27 cellular contexts compared by ENCODE assay signal in the genomic region with DNA sequence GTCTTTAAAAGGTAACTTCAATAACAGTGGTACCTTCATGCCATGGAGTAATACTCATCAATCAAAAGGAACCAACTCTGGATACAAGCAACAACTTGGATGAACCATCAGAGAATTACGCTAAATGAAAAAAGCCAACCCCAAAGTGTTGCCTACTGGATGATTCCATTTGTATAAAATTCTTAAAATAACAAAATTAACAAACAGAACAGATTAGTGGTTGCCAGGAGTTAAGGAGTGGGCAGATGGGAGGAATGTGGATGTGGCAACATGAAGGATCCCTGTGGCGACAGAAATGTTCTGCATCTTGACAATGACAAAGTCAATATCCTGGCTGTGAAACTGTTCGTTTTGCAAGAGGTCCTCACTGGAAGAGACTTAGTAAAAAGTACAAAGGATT. TPM values are rescaled to one million over a fixed set of nuclear protein-coding genes. Genes with fewer than 3 reads are reported as not detected.
DNase-seq lines count a peak whose midpoint lies in the region; ATAC-seq, FAIRE-seq and TF ChIP-seq lines count a peak whose summit lies in the region.
"Had no signal": no experiment of that assay in that cellular context is flagged by ENCODE, and none has a peak within 500 bp of the region (broad histone marks: within the 10 kb centered on the region; RNA-seq: fewer than 3 reads in every experiment).

No MANE protein-coding gene starts in this region.

- in situ Hi-C loops in mammary epithelial cell (cut with MboI; ENCODE audit: low sequenced_read_pairs in 2 of 2): no loop called here

- no peak overlapping the region for H3K27ac ChIP-seq in A673 (ENCODE audit: low read depth, low read length, poor library complexity, severe bottlenecking)
- no peak overlapping the region for H3K27ac ChIP-seq in mammary epithelial cell (ENCODE audit: insufficient read depth, low read depth, low read length)
- H3K27ac ChIP-seq: coronary artery, ovary, right lobe of liver, SK-N-MC, thoracic aorta had no signal

- H3K9me3 ChIP-seq in A673 (ENCODE audit: low read depth, low read length, poor library complexity, severe bottlenecking) (peaks cover 18% of the 10 kb centered on the region), mammary epithelial cell (replicated peaks; ENCODE audit: insufficient read depth, low read length) (no peaks in the 10 kb centered on the region)

- BruUV-seq in A673 (replicated peaks; lab: Mats Ljungman, UMichigan) (no TSS peak), mammary epithelial cell (replicated peaks; lab: Mats Ljungman, UMichigan) (no TSS peak)

- no peak for ATAC-seq in activated naive CD4-positive, alpha-beta T cell treated with anti-CD3 and anti-CD28 coated beads, Interleukin-2, amount 50 U/mL, for 72 hours
- ATAC-seq in HG03378 (IDR thresholded peaks at IDR 0.05; ENCODE audit: unreplicated experiment): no peak
- ATAC-seq: GM12878, right lobe of liver, WTC11 had no signal

- H3K4me1 ChIP-seq in A673 (ENCODE audit: insufficient read depth, low read length, poor library complexity, severe bottlenecking) (no peaks in the 10 kb centered on the region), mammary epithelial cell (ENCODE audit: insufficient read depth, low read length) (peaks cover 5% of the 10 kb centered on the region)
- H3K4me1 ChIP-seq: right lobe of liver had no signal

- CTCF ChIA-PET in A673 (lab: Charles Lee): no interaction called here
- CTCF ChIA-PET in mammary epithelial cell (lab: Charles Lee; ENCODE audit: low non-redundant PET): no interaction called here

- H3K79me2 ChIP-seq in mammary epithelial cell (ENCODE audit: insufficient read depth, low read length): peaks cover 32% of the 10 kb centered on the region

- no peaks in the 10 kb centered on the region for H3K27me3 ChIP-seq in A673 (replicated peaks; ENCODE audit: insufficient read depth, low read depth, low read length, poor library complexity)
- no peaks in the 10 kb centered on the region for H3K27me3 ChIP-seq in mammary epithelial cell (ENCODE audit: insufficient read depth, low read length)
- H3K27me3 ChIP-seq: ovary, right lobe of liver had no signal

- H3K4me2 ChIP-seq in mammary epithelial cell (ENCODE audit: insufficient read depth, low read depth, low read length): no peak overlapping the region

- no peak overlapping the region for H3K4me3 ChIP-seq in A673 (ENCODE audit: low read depth, low read length, poor library complexity, severe bottlenecking)
- no peak overlapping the region for H3K4me3 ChIP-seq in mammary epithelial cell (replicated peaks in 1 of 3; ENCODE audit: insufficient read depth in 1 of 3, low read depth in 2 of 3, low read length in 3 of 3)
- H3K4me3 ChIP-seq: coronary artery, GM12878, ovary, right lobe of liver, SK-N-MC, thoracic aorta had no signal

- no peak overlapping the region for H2AFZ ChIP-seq in mammary epithelial cell (ENCODE audit: low read depth, low read length)

- no peak overlapping the region for H3K9ac ChIP-seq in mammary epithelial cell (ENCODE audit: insufficient read depth, low read length)

- FAIRE-seq in GM12892 (lab: Jason Lieb, UNC): no peak
- FAIRE-seq: A204.1, frontal cortex, GM12878, GM19239, kidney had no signal

- dilution Hi-C loops in mammary epithelial cell (cut with HindIII; ENCODE audit: low sequenced_read_pairs): no loop called here

- intact Hi-C loops in A673 (cut with micrococcal nuclease; ENCODE audit: unreplicated experiment): no loop called here
- intact Hi-C loops in mammary epithelial cell (cut with micrococcal nuclease): no loop called here

- no peak for TF ChIP-seq CTCF in A673 (conservative IDR thresholded peaks at IDR 0.05; ENCODE audit: low read depth, low read length)
- no peak for TF ChIP-seq CTCF in mammary epithelial cell (conservative IDR thresholded peaks at IDR 0.05 in 1 of 2, IDR thresholded peaks at IDR 0.05 in 1 of 2; ENCODE audit: extremely low read depth in 1 of 2, insufficient read depth in 1 of 2, low read depth in 1 of 2, low read length in 2 of 2)

- H3K36me3 ChIP-seq in A673 (ENCODE audit: insufficient read depth, low read length, poor library complexity, severe bottlenecking) (peaks cover 42% of the 10 kb centered on the region), mammary epithelial cell (ENCODE audit: insufficient read depth, low read length) (peaks cover 21% of the 10 kb centered on the region)
- H3K36me3 ChIP-seq: ovary had no signal

- no peaks in the 10 kb centered on the region for H4K20me1 ChIP-seq in mammary epithelial cell (ENCODE audit: insufficient read depth, low read length)

- no peak for TF ChIP-seq POLR2A in GM12892 (IDR thresholded peaks at IDR 0.05; ENCODE audit: low read depth, low read length)

- peak; percentile 6 for DNase-seq in A673 (ENCODE audit: low spot score)
- peak; percentile 1 for DNase-seq in HCEC 1CT
- peak; percentile 44 for DNase-seq in mammary epithelial cell
- DNase-seq in hepatic stellate cell (ENCODE audit: low spot score): peak; percentile 12
- no peak for DNase-seq in stimulated activated CD4-positive, alpha-beta T cell treated with anti-CD3 and anti-CD28 coated beads, Interleukin-2, amount 100 ng/mL, for 48 hours
- DNase-seq in activated naive CD4-positive, alpha-beta T cell treated with anti-CD3 and anti-CD28 coated beads, Interleukin-2, amount 50 U/mL, for 72 hours (ENCODE audit: low spot score in 2 of 2): no peak
- no peak for DNase-seq in GM12892 (ENCODE audit: insufficient read length)
- DNase-seq: activated CD4-positive, alpha-beta memory T cell treated with anti-CD3 and anti-CD28 coated beads, Interleukin-2, amount 10 ng/mL, durations not matched to agents 7 days and 5 days; CD4-positive, CD25-positive, alpha-beta regulatory T cell; DMS 273 treated with DMSO at 0.1 percent for 48 hours; GDM1; GOT3; kidney; NCI-H1105; NCI-H2107; ovary; right lobe of liver; stimulated activated naive CD4-positive, alpha-beta T cell had no signal

- no peak overlapping the region for H3K27ac Mint-ChIP-seq in activated naive CD4-positive, alpha-beta T cell treated with anti-CD3 and anti-CD28 coated beads, Interleukin-2, amount 50 U/mL, for 72 hours
- H3K27ac Mint-ChIP-seq: activated CD4-positive, alpha-beta memory T cell treated with anti-CD3 and anti-CD28 coated beads, Interleukin-2, amount 10 ng/mL, durations not matched to agents 7 days and 5 days; CD4-positive, CD25-positive, alpha-beta regulatory T cell; WTC11 had no signal

- 39% methylated on average over 3 of the region's 3 CpGs for WGBS in mammary epithelial cell (ENCODE audit: low coverage, missing lambda C conversion rate)

- H3K36me3 Mint-ChIP-seq in activated naive CD4-positive, alpha-beta T cell treated with anti-CD3 and anti-CD28 coated beads, Interleukin-2, amount 50 U/mL, for 72 hours: peaks cover 59 to 68% of the 10 kb centered on the region in 2 donors

- peaks cover 21 to 38% of the 10 kb centered on the region in 2 donors for H3K9me3 Mint-ChIP-seq in activated naive CD4-positive, alpha-beta T cell treated with anti-CD3 and anti-CD28 coated beads, Interleukin-2, amount 50 U/mL, for 72 hours

- POLR2A ChIA-PET in A673 (lab: Charles Lee; ENCODE audit: low non-redundant PET): no interaction called here

RNA-seq across cellular contexts. Expression of a gene that starts 50.5 kb away (rescaled TPM):
- total RNA-seq in A673 (2021) (60.6 and 62.1 TPM in 2 replicates), mammary epithelial cell (100 to 1,000 TPM in 1 of 2 donors, 10 to 100 TPM in 1; 76.6 to 152 TPM)
- 60.9 TPM for polyA plus RNA-seq in mammary epithelial cell
- polyA minus RNA-seq in mammary epithelial cell: 82.1 TPM
- total RNA-seq in activated naive CD4-positive, alpha-beta T cell treated with anti-CD3 and anti-CD28 coated beads, Interleukin-2, amount 50 U/mL, for 72 hours: 10 to 100 TPM; 49.8 to 52.3 TPM
- 35.9 TPM for polyA plus RNA-seq in GM12892 (2012; ENCODE audit: missing spikeins)

Comparison
In these comparisons a context has a peak if more than half of its experiments do, and no peak if none do; other contexts are left out.
1. DNase-seq: peak in A673 (single experiment), HCEC 1CT (single experiment), mammary epithelial cell (single experiment) and hepatic stellate cell (single experiment); none in stimulated activated CD4-positive, alpha-beta T cell treated with anti-CD3 and anti-CD28 coated beads, Interleukin-2, amount 100 ng/mL, for 48 hours (0 of 2), activated naive CD4-positive, alpha-beta T cell treated with anti-CD3 and anti-CD28 coated beads, Interleukin-2, amount 50 U/mL, for 72 hours (0 of 2) and GM12892 (single experiment).